ENCODE assay signal across 9 cellular contexts in the genomic region with DNA sequence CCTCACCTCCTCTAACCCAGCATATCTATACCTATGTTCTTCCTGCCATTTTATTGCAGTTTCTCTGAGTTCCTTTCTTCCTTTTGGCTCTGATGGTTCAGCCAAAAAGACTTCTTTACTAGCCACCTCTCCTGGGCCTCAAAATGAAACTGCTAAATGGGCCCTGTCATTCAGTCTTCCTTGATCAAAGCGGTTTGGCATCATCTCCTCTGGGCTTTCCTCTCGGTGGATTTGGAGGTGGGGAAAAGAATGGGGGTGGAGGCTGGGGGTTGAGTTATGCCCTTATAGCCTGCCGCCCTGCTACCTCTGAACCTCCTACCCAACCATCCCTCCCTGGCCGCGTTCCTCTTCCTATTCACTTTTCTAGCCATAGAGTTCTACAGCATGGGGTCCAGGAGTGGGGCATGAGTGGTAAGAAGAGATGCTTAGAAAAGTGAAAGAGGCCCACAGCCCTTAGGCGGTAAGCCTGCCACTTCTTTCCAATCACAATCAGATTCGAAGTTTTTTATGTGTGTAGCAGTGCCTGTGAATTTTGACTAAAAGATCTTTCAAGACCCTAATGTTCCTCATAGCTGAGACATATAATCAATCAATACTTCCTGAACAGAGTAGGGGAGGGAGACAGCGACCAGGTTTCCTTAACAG. TPM values are rescaled to one million over a fixed set of nuclear protein-coding genes. Genes with fewer than 3 reads are reported as not detected.
A peak's percentile ranks its signal among the peaks of the same experiment; 100 is the strongest.
DNase-seq lines count a peak whose midpoint lies in the region; TF ChIP-seq lines count a peak whose summit lies in the region.
"Had no signal": no experiment of that assay in that cellular context is flagged by ENCODE, and none has a peak within 500 bp of the region (broad histone marks: within the 10 kb centered on the region; RNA-seq: fewer than 3 reads in every experiment).

No MANE protein-coding gene starts in this region.

- H3K4ac ChIP-seq in mesenchymal stem cell (ENCODE audit: low read depth in 1 of 2, low read length in 2 of 2), result peak overlapping the region in 1 of 2 experiments; percentile 3

- H3K36me3 ChIP-seq in breast epithelium (no peaks in the 10 kb centered on the region), mesenchymal stem cell (ENCODE audit: control insufficient read depth in 1 of 2, insufficient read depth in 2 of 2, low read depth in 1 of 2, low read length in 2 of 2) (peaks cover 0 to 13% of the 10 kb centered on the region in 2 experiments)

- H3K14ac ChIP-seq in mesenchymal stem cell (ENCODE audit: low read length in 2 of 2), result peak overlapping the region in 1 of 2 experiments; percentile 44

- peaks cover 10% of the 10 kb centered on the region for H3K79me1 ChIP-seq in mesenchymal stem cell (replicated peaks; ENCODE audit: low read length, poor library complexity, severe bottlenecking)

- no peak overlapping the region for H2AFZ ChIP-seq in mesenchymal stem cell (ENCODE audit: low read depth, low read length)

- peak overlapping the region; percentile 57 to 84 for H3K18ac ChIP-seq in mesenchymal stem cell (ENCODE audit: low read depth in 1 of 2, low read length in 2 of 2)

- peak overlapping the region; percentile 40 to 68 for H2BK12ac ChIP-seq in mesenchymal stem cell (ENCODE audit: low read length in 2 of 2)

- peak overlapping the region; percentile 62 for H2BK15ac ChIP-seq in mesenchymal stem cell (ENCODE audit: low read depth, poor library complexity, severe bottlenecking)

- H3K4me3 ChIP-seq in HFF-Myc (replicated peaks; ENCODE audit: low read depth, low read length), result peak overlapping the region; percentile 78
- peak overlapping the region; percentile 67 to 96 (median 89) for H3K4me3 ChIP-seq in breast epithelium
- peak overlapping the region; percentile 45 to 68 for H3K4me3 ChIP-seq in mesenchymal stem cell (ENCODE audit: insufficient read depth in 1 of 2, low read depth in 1 of 2, low read length in 2 of 2)

- H3K4me2 ChIP-seq in mesenchymal stem cell (ENCODE audit: low read length, poor library complexity, severe bottlenecking), result peak overlapping the region; percentile 74

- no peak overlapping the region for H4K91ac ChIP-seq in mesenchymal stem cell (ENCODE audit: low read length)

- peaks cover 5 to 24% of the 10 kb centered on the region in 2 donors for H3K4me1 ChIP-seq in breast epithelium
- peaks cover 26% of the 10 kb centered on the region for H3K4me1 ChIP-seq in mesenchymal stem cell (ENCODE audit: control insufficient read depth, insufficient read depth, low read depth, low read length)

- H2BK120ac ChIP-seq in mesenchymal stem cell (ENCODE audit: low read depth, low read length), result peak overlapping the region; percentile 69

- TF ChIP-seq POLR2A in breast epithelium (IDR thresholded peaks at IDR 0.05), result no peak

- peak overlapping the region; percentile 93 for H2AK5ac ChIP-seq in mesenchymal stem cell (ENCODE audit: low read length, severe bottlenecking)

- H3K27ac ChIP-seq in breast epithelium, result peak overlapping the region; percentile 88 to 90
- peak overlapping the region; percentile 94 for H3K27ac ChIP-seq in mesenchymal stem cell (ENCODE audit: low read length, poor library complexity, severe bottlenecking)

- intact Hi-C loops in breast epithelium (cut with DNase I; ENCODE audit: low total_unique reads), result no loop called here

- DNase-seq in A172 (ENCODE audit: low spot score), result peak; percentile 23
- DNase-seq in HFF-Myc (ENCODE audit: extremely low read depth, low read depth), result no peak
- DNase-seq in breast epithelium (ENCODE audit: low spot score in 2 of 2), result no peak
- DNase-seq in mesenchymal stem cell, result no peak
- no peak for DNase-seq in AG08395 (ENCODE audit: low spot score)
- DNase-seq in NCI-H1092 treated with DMSO at 0.1 percent for 48 hours (lab: John Stamatoyannopoulos, UW), result no peak
- DNase-seq in SK-N-DZ (ENCODE audit: low spot score), result no peak
- no peak for DNase-seq in NCI-H2029 (lab: John Stamatoyannopoulos, UW)
- DNase-seq: foreskin melanocyte had no signal

- H3K9me3 ChIP-seq in breast epithelium, result no peaks in the 10 kb centered on the region
- no peaks in the 10 kb centered on the region for H3K9me3 ChIP-seq in mesenchymal stem cell (ENCODE audit: control insufficient read depth, low read length)

- TF ChIP-seq CTCF in HFF-Myc (IDR thresholded peaks at IDR 0.05; ENCODE audit: low read depth, low read length, missing control alignments), result no peak
- TF ChIP-seq CTCF in breast epithelium (IDR thresholded peaks at IDR 0.05), result no peak

- H2BK5ac ChIP-seq in mesenchymal stem cell (ENCODE audit: low read depth, low read length, poor library complexity, severe bottlenecking), result peak overlapping the region; percentile 86

- H3K23ac ChIP-seq in mesenchymal stem cell (ENCODE audit: low read length in 2 of 2), result no peak overlapping the region

- 0% methylated on average over 1 of the region's 8 CpGs for WGBS in mesenchymal stem cell

- H4K8ac ChIP-seq in mesenchymal stem cell (ENCODE audit: low read length), result no peak overlapping the region

- peaks cover 0 to 3% of the 10 kb centered on the region in 2 donors for H3K27me3 ChIP-seq in breast epithelium
- H3K27me3 ChIP-seq in mesenchymal stem cell (ENCODE audit: control insufficient read depth in 1 of 2, insufficient read depth in 1 of 2, low read length in 2 of 2), result no peaks in the 10 kb centered on the region

- H3K9ac ChIP-seq in mesenchymal stem cell (ENCODE audit: low read length), result peak overlapping the region; percentile 45

RNA-seq across cellular contexts. Expression of a gene that starts 2.5 kb away (rescaled TPM):
- 47.5 and 65.5 TPM in 2 replicates for total RNA-seq in A172 (2014; rRNA removed; shearing (Covaris generic))
- total RNA-seq in breast epithelium, result 10 to 100 TPM in 2 of 3 donors, 1 to 10 TPM in 1; 3.2 to 24.0 (median 18.7) TPM
- 13.8 TPM for polyA plus RNA-seq in mesenchymal stem cell (2013, experiment 1 of 2)
- 15.8 TPM for polyA plus RNA-seq in mesenchymal stem cell (2013, experiment 2 of 2)
- polyA plus RNA-seq in SK-N-DZ (2014; cell fraction: cytosol; rRNA removed), result 2.7 and 3.7 TPM in 2 replicates
- polyA plus RNA-seq in SK-N-DZ (2014; cell fraction: nucleus; rRNA removed), result 3.4 and 4.8 TPM in 2 replicates

RNA-seq across cellular contexts. Expression of a gene that starts 23.0 kb away (rescaled TPM):
- total RNA-seq in A172 (2014; rRNA removed; shearing (Covaris generic)), result 39.8 and 46.9 TPM in 2 replicates
- total RNA-seq in breast epithelium, result 10 to 100 TPM; 67.3 to 86.5 (median 68.3) TPM
- 21.3 TPM for polyA plus RNA-seq in mesenchymal stem cell (2013, experiment 1 of 2)
- 21.5 TPM for polyA plus RNA-seq in mesenchymal stem cell (2013, experiment 2 of 2)
- 87.7 and 96.6 TPM in 2 replicates for polyA plus RNA-seq in SK-N-DZ (2014; cell fraction: cytosol; rRNA removed)
- 86.2 and 93.0 TPM in 2 replicates for polyA plus RNA-seq in SK-N-DZ (2014; cell fraction: nucleus; rRNA removed)

RNA-seq across cellular contexts. Expression of a gene that starts 30.1 kb away (rescaled TPM):
- 6.9 and 8.1 TPM in 2 replicates for total RNA-seq in A172 (2014; rRNA removed; shearing (Covaris generic))
- 10 to 100 TPM; 10.8 to 24.1 (median 19.4) TPM for total RNA-seq in breast epithelium
- polyA plus RNA-seq in mesenchymal stem cell (2013, experiment 1 of 2), result 4.3 TPM
- polyA plus RNA-seq in mesenchymal stem cell (2013, experiment 2 of 2), result 4.1 TPM
- 25.3 and 34.9 TPM in 2 replicates for polyA plus RNA-seq in SK-N-DZ (2014; cell fraction: cytosol; rRNA removed)
- polyA plus RNA-seq in SK-N-DZ (2014; cell fraction: nucleus; rRNA removed), result 25.0 and 38.7 TPM in 2 replicates

RNA-seq across cellular contexts. Expression of a gene that starts 50.7 kb away (rescaled TPM):
- 38.6 and 181 TPM in 2 replicates for total RNA-seq in A172 (2014; rRNA removed; shearing (Covaris generic))
- 10 to 100 TPM; 48.6 to 80.6 (median 71.4) TPM for total RNA-seq in breast epithelium
- polyA plus RNA-seq in mesenchymal stem cell (2013, experiment 1 of 2), result 53.5 TPM
- polyA plus RNA-seq in mesenchymal stem cell (2013, experiment 2 of 2), result 48.3 TPM
- polyA plus RNA-seq in SK-N-DZ (2014; cell fraction: cytosol; rRNA removed), result 93.5 and 106 TPM in 2 replicates
- polyA plus RNA-seq in SK-N-DZ (2014; cell fraction: nucleus; rRNA removed), result 143 and 178 TPM in 2 replicates

RNA-seq across cellular contexts. Expression of a gene that starts 54.8 kb away (rescaled TPM):
- total RNA-seq in A172 (2014; rRNA removed; shearing (Covaris generic)), result 219 and 225 TPM in 2 replicates
- 100 to 1,000 TPM; 120 to 144 (median 129) TPM for total RNA-seq in breast epithelium
- polyA plus RNA-seq in mesenchymal stem cell (2013, experiment 1 of 2), result 155 TPM
- polyA plus RNA-seq in mesenchymal stem cell (2013, experiment 2 of 2), result 156 TPM
- polyA plus RNA-seq in SK-N-DZ (2014; cell fraction: cytosol; rRNA removed), result 295 and 318 TPM in 2 replicates
- polyA plus RNA-seq in SK-N-DZ (2014; cell fraction: nucleus; rRNA removed), result 104 and 163 TPM in 2 replicates
